In the genomic region with DNA sequence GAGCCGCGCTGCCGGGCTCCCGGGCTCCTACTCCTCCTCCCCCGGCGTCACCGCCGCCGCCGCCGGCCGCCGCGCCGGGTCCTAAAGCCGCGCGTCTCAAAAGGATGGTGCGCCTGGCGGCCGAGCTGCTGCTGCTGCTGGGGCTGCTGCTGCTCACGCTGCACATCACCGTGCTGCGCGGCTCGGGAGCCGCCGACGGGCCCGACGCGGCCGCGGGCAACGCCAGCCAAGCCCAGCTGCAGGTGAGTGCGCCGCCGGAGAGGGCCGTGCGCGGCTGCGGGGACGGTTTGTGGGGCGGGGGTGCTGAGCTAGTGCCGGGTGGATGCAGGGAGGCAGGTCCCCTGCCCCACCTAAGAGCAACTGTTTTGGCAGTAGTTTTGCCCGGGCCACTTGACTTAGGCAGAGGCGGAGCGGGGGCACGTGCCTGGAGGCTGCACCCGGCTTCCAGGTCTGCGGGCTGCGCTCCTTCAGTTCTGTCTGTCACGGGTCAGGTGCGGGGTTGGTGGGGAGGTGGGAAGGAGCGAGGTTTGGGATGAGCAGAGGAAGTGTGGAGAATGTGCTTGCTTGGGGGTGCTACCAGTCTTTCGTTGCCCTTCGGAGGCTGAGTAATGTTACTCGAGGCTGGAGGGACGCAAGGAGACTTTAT, we compare ENCODE assay signal across 1 cellular context.
TF ChIP-seq lines count a peak whose summit lies in the region.

No MANE protein-coding gene starts in this region.

TF ChIP-seq in HepG2, 621 proteins besides CTCF, POLR2A, EP300 and RAD21 (continued from another document):
- TF ChIP-seq, protein P1, sequence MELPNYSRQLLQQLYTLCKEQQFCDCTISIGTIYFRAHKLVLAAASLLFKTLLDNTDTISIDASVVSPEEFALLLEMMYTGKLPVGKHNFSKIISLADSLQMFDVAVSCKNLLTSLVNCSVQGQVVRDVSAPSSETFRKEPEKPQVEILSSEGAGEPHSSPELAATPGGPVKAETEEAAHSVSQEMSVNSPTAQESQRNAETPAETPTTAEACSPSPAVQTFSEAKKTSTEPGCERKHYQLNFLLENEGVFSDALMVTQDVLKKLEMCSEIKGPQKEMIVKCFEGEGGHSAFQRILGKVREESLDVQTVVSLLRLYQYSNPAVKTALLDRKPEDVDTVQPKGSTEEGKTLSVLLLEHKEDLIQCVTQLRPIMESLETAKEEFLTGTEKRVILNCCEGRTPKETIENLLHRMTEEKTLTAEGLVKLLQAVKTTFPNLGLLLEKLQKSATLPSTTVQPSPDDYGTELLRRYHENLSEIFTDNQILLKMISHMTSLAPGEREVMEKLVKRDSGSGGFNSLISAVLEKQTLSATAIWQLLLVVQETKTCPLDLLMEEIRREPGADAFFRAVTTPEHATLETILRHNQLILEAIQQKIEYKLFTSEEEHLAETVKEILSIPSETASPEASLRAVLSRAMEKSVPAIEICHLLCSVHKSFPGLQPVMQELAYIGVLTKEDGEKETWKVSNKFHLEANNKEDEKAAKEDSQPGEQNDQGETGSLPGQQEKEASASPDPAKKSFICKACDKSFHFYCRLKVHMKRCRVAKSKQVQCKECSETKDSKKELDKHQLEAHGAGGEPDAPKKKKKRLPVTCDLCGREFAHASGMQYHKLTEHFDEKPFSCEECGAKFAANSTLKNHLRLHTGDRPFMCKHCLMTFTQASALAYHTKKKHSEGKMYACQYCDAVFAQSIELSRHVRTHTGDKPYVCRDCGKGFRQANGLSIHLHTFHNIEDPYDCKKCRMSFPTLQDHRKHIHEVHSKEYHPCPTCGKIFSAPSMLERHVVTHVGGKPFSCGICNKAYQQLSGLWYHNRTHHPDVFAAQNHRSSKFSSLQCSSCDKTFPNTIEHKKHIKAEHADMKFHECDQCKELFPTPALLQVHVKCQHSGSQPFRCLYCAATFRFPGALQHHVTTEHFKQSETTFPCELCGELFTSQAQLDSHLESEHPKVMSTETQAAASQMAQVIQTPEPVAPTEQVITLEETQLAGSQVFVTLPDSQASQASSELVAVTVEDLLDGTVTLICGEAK (IDR thresholded peaks at IDR 0.05), result no peak
- TF ChIP-seq, protein P1 (CRISPR knock-in tag; IDR thresholded peaks at IDR 0.05), result peak; percentile 58; the same call in 1 of the 2 replicates
- TF ChIP-seq ZNF839 (CRISPR knock-in tag; IDR thresholded peaks at IDR 0.05; ENCODE audit: borderline replicate concordance) (no peak), ELF4 (CRISPR knock-in tag; IDR thresholded peaks at IDR 0.05; ENCODE audit: borderline replicate concordance) (no peak), KDM5A (IDR thresholded peaks at IDR 0.05; ENCODE audit: borderline replicate concordance, low read length) (no peak), MAFG (CRISPR knock-in tag; IDR thresholded peaks at IDR 0.05) (no peak), IKZF4 (CRISPR knock-in tag; IDR thresholded peaks at IDR 0.05; ENCODE audit: borderline replicate concordance, low read depth, not compliant biosample characterization) (no peak), KAT8 (CRISPR knock-in tag; IDR thresholded peaks at IDR 0.05) (0 out of 2 replicates have a peak, but pooled peaks have one; percentile 32), PAX8 (CRISPR knock-in tag; IDR thresholded peaks at IDR 0.05; ENCODE audit: borderline replicate concordance) (no peak), PLRG1 (conservative IDR thresholded peaks at IDR 0.05) (no peak), ZKSCAN1 (IDR thresholded peaks at IDR 0.05; ENCODE audit: low read length) (no peak), ZNF30 (CRISPR knock-in tag; IDR thresholded peaks at IDR 0.05) (no peak), ZNF841 (CRISPR knock-in tag; IDR thresholded peaks at IDR 0.05; ENCODE audit: borderline replicate concordance) (no peak), ZNF292 (CRISPR knock-in tag; IDR thresholded peaks at IDR 0.05; ENCODE audit: borderline replicate concordance, low read depth) (no peak), PAWR (CRISPR knock-in tag; IDR thresholded peaks at IDR 0.05; ENCODE audit: borderline replicate concordance) (no peak), RFX1 (IDR thresholded peaks at IDR 0.05) (no peak), HCFC1 (IDR thresholded peaks at IDR 0.05; ENCODE audit: low read depth, low read length) (no peak)
- TF ChIP-seq, protein P2, sequence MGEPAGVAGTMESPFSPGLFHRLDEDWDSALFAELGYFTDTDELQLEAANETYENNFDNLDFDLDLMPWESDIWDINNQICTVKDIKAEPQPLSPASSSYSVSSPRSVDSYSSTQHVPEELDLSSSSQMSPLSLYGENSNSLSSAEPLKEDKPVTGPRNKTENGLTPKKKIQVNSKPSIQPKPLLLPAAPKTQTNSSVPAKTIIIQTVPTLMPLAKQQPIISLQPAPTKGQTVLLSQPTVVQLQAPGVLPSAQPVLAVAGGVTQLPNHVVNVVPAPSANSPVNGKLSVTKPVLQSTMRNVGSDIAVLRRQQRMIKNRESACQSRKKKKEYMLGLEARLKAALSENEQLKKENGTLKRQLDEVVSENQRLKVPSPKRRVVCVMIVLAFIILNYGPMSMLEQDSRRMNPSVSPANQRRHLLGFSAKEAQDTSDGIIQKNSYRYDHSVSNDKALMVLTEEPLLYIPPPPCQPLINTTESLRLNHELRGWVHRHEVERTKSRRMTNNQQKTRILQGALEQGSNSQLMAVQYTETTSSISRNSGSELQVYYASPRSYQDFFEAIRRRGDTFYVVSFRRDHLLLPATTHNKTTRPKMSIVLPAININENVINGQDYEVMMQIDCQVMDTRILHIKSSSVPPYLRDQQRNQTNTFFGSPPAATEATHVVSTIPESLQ (CRISPR knock-in tag; conservative IDR thresholded peaks at IDR 0.05), result no peak
- TF ChIP-seq, protein P3, sequence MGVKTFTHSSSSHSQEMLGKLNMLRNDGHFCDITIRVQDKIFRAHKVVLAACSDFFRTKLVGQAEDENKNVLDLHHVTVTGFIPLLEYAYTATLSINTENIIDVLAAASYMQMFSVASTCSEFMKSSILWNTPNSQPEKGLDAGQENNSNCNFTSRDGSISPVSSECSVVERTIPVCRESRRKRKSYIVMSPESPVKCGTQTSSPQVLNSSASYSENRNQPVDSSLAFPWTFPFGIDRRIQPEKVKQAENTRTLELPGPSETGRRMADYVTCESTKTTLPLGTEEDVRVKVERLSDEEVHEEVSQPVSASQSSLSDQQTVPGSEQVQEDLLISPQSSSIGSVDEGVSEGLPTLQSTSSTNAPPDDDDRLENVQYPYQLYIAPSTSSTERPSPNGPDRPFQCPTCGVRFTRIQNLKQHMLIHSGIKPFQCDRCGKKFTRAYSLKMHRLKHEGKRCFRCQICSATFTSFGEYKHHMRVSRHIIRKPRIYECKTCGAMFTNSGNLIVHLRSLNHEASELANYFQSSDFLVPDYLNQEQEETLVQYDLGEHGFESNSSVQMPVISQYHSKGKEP (CRISPR knock-in tag; IDR thresholded peaks at IDR 0.05), result no peak
- TF ChIP-seq, protein P4, sequence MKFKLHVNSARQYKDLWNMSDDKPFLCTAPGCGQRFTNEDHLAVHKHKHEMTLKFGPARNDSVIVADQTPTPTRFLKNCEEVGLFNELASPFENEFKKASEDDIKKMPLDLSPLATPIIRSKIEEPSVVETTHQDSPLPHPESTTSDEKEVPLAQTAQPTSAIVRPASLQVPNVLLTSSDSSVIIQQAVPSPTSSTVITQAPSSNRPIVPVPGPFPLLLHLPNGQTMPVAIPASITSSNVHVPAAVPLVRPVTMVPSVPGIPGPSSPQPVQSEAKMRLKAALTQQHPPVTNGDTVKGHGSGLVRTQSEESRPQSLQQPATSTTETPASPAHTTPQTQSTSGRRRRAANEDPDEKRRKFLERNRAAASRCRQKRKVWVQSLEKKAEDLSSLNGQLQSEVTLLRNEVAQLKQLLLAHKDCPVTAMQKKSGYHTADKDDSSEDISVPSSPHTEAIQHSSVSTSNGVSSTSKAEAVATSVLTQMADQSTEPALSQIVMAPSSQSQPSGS (CRISPR knock-in tag; IDR thresholded peaks at IDR 0.05), result no peak
- TF ChIP-seq, protein P5, sequence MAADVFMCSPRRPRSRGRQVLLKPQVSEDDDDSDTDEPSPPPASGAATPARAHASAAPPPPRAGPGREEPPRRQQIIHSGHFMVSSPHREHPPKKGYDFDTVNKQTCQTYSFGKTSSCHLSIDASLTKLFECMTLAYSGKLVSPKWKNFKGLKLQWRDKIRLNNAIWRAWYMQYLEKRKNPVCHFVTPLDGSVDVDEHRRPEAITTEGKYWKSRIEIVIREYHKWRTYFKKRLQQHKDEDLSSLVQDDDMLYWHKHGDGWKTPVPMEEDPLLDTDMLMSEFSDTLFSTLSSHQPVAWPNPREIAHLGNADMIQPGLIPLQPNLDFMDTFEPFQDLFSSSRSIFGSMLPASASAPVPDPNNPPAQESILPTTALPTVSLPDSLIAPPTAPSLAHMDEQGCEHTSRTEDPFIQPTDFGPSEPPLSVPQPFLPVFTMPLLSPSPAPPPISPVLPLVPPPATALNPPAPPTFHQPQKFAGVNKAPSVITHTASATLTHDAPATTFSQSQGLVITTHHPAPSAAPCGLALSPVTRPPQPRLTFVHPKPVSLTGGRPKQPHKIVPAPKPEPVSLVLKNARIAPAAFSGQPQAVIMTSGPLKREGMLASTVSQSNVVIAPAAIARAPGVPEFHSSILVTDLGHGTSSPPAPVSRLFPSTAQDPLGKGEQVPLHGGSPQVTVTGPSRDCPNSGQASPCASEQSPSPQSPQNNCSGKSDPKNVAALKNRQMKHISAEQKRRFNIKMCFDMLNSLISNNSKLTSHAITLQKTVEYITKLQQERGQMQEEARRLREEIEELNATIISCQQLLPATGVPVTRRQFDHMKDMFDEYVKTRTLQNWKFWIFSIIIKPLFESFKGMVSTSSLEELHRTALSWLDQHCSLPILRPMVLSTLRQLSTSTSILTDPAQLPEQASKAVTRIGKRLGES (CRISPR knock-in tag; IDR thresholded peaks at IDR 0.05; ENCODE audit: borderline replicate concordance), result no peak
- TF ChIP-seq, protein P6, sequence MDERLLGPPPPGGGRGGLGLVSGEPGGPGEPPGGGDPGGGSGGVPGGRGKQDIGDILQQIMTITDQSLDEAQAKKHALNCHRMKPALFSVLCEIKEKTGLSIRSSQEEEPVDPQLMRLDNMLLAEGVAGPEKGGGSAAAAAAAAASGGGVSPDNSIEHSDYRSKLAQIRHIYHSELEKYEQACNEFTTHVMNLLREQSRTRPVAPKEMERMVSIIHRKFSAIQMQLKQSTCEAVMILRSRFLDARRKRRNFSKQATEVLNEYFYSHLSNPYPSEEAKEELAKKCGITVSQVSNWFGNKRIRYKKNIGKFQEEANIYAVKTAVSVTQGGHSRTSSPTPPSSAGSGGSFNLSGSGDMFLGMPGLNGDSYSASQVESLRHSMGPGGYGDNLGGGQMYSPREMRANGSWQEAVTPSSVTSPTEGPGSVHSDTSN (CRISPR knock-in tag; IDR thresholded peaks at IDR 0.05), result no peak
